ENCODE assay signal across 27 cellular contexts in genomic region chr7:123283373-123283772, GRCh38.
"Had no signal": no experiment of that assay in that cellular context is flagged by ENCODE, and none has a peak within 500 bp of the region (broad histone marks: within the 10 kb centered on the region; RNA-seq: fewer than 3 reads in every experiment).

No MANE protein-coding gene starts in this region.

- ATAC-seq: effector memory CD8-positive, alpha-beta T cell; esophagus mucosa; gastrocnemius medialis; heart right ventricle; left cardiac atrium; left lung; left ventricle myocardium superior; naive thymus-derived CD4-positive, alpha-beta T cell had no signal

- FAIRE-seq: colon, endometrium, islet of Langerhans, keratinocyte had no signal

- H3K27ac ChIP-seq: coronary artery, epithelial cell of prostate, esophagus squamous epithelium, gastrocnemius medialis, heart right ventricle, left lung had no signal

- H3K4me1 ChIP-seq: esophagus squamous epithelium, gastrocnemius medialis, heart right ventricle, left lung had no signal

- H3K36me3 ChIP-seq: esophagus squamous epithelium, gastrocnemius medialis, heart right ventricle, left lung had no signal

- DNase-seq: effector CD8-positive, alpha-beta T cell; effector memory CD8-positive, alpha-beta T cell; endodermal cell; erythroblast; esophagus squamous epithelium; foreskin fibroblast; foreskin melanocyte; gastrocnemius medialis; glutamatergic neuron; head of caudate nucleus; heart right ventricle; hippocampal formation; left cardiac atrium; left lung; left ventricle myocardium superior; mammary epithelial cell; mesendoderm; midbrain; naive thymus-derived CD4-positive, alpha-beta T cell had no signal

- H3K4me3 ChIP-seq: coronary artery, esophagus squamous epithelium, gastrocnemius medialis, heart right ventricle, left lung, lung had no signal

- H3K27me3 ChIP-seq: esophagus squamous epithelium, gastrocnemius medialis, heart right ventricle, left lung had no signal

- H3K9me3 ChIP-seq: esophagus squamous epithelium, gastrocnemius medialis had no signal
